9 cellular contexts compared by ENCODE assay signal in genomic region chr2:97713296-97714083, GRCh38.
DNase-seq lines count a peak whose midpoint lies in the region; ATAC-seq and TF ChIP-seq lines count a peak whose summit lies in the region.
"Had no signal": no experiment of that assay in that cellular context is flagged by ENCODE, and none has a peak within 500 bp of the region (broad histone marks: within the 10 kb centered on the region; RNA-seq: fewer than 3 reads in every experiment).

Gene ZAP70, plus strand, starts transcription at chr2:97713576. Its CDS starts 10,461 bp downstream, at chr2:97724037.

- ATAC-seq in GM21526 (IDR thresholded peaks at IDR 0.05; ENCODE audit: low FRiP score, unreplicated experiment) (no peak), GM19351 (IDR thresholded peaks at IDR 0.05; ENCODE audit: unreplicated experiment) (no peak)

- no peak for TF ChIP-seq CTCF in GM20000 (IDR thresholded peaks at IDR 0.05; ENCODE audit: extremely low read depth, missing control alignments)

- DNase-seq in GM20000 (ENCODE audit: low spot score), result peak; percentile 35
- DNase-seq in activated CD4-positive, alpha-beta T cell treated with anti-CD3 and anti-CD28 coated beads, Interleukin-2, amount 50 U/mL, for 24 hours (ENCODE audit: low read depth in 1 of 2, low spot score in 1 of 2), result peak; percentile 41 to 49
- peak; percentile 59 for DNase-seq in effector CD8-positive, alpha-beta T cell (lab: John Stamatoyannopoulos, UW)
- DNase-seq in stimulated activated CD4-positive, alpha-beta T cell treated with anti-CD3 and anti-CD28 coated beads, Interleukin-1b, Interleukin-23, amount 100 ng/mL, for 4 hours (ENCODE audit: low read depth in 2 of 2), result peak; percentile 44
- no peak for DNase-seq in hypothalamus (lab: John Stamatoyannopoulos, UW)
- no peak for DNase-seq in HPDE6-E6E7 (ENCODE audit: extremely low spot score)
- DNase-seq: occipital lobe had no signal

Comparison
In these comparisons a context has a peak if more than half of its experiments do, and no peak if none do; other contexts are left out.
1. DNase-seq: peak in GM20000 (single experiment), activated CD4-positive, alpha-beta T cell treated with anti-CD3 and anti-CD28 coated beads, Interleukin-2, amount 50 U/mL, for 24 hours (2 of 2), effector CD8-positive, alpha-beta T cell (single experiment) and stimulated activated CD4-positive, alpha-beta T cell treated with anti-CD3 and anti-CD28 coated beads, Interleukin-1b, Interleukin-23, amount 100 ng/mL, for 4 hours (2 of 2); none in hypothalamus (0 of 51) and HPDE6-E6E7 (single experiment).